12 cellular contexts compared by ENCODE assay signal in the genomic region with DNA sequence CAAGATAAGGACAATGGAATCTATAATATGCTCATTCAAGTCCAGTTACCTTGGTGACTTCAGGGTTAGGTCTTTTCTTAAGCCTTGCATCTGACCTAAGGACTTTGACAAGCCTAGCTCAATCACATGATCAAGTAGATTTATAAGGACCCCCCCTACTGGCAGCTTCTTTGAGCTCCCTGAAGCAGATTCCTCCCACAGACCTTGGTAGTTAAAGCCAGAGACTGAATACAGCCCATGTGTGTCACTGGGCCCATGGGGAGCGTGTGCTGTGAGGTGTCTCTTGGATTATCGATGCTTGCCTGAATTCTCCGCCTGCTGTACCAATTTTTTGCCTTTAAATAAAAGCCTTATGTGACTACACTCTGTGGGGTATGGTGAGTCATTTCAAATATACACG.
DNase-seq lines count a peak whose midpoint lies in the region; ATAC-seq and TF ChIP-seq lines count a peak whose summit lies in the region.
"Had no signal": no experiment of that assay in that cellular context is flagged by ENCODE, and none has a peak within 500 bp of the region (broad histone marks: within the 10 kb centered on the region; RNA-seq: fewer than 3 reads in every experiment).

No MANE protein-coding gene starts in this region.

- H3K9me3 ChIP-seq in HCT116 (ENCODE audit: control insufficient read depth in 1 of 2, insufficient read depth in 1 of 2, low read depth in 1 of 2, low read length in 2 of 2): no peaks in the 10 kb centered on the region
- no peaks in the 10 kb centered on the region for H3K9me3 ChIP-seq in RWPE2 (ENCODE audit: severe bottlenecking)
- H3K9me3 ChIP-seq: body of pancreas had no signal

- no peak overlapping the region for H3K9ac ChIP-seq in HCT116 (ENCODE audit: low read length)

- H3K27me3 ChIP-seq in HCT116 (ENCODE audit: insufficient read depth, low read length) (0 out of 2 replicates have a peak, but pooled peaks cover 5% of the 10 kb centered on the region), RWPE2 (ENCODE audit: insufficient read depth, poor library complexity, severe bottlenecking) (no peaks in the 10 kb centered on the region)
- H3K27me3 ChIP-seq: body of pancreas had no signal

- no peaks in the 10 kb centered on the region for H3K9me2 ChIP-seq in HCT116 (ENCODE audit: insufficient read depth)

- no peaks in the 10 kb centered on the region for H4K20me1 ChIP-seq in HCT116 (ENCODE audit: insufficient read depth)

- ATAC-seq in HCT116 (peak; percentile 84), RWPE2 (ENCODE audit: low read depth) (peak; percentile 23; the same call in 1 of the 3 replicates), HG03521 (IDR thresholded peaks at IDR 0.05; ENCODE audit: unreplicated experiment) (no peak)
- ATAC-seq: body of pancreas; stimulated activated effector memory CD8-positive, alpha-beta T cell treated with anti-CD3 and anti-CD28 coated beads, Interleukin-12 subunit alpha, Interleukin-12 subunit beta, amount 100 ng/mL, for 72 hours; T-cell had no signal

- H3K4me2 ChIP-seq in HCT116 (ENCODE audit: low read length): no peak overlapping the region

- H3K36me3 ChIP-seq in HCT116 (ENCODE audit: control insufficient read depth in 1 of 2, insufficient read depth in 2 of 2, low read length in 2 of 2) (no peaks in the 10 kb centered on the region), RWPE2 (ENCODE audit: low read depth) (no peaks in the 10 kb centered on the region)

- CTCF ChIA-PET in HCT116 (lab: Charles Lee): interaction anchor here (0.7 to 1.4 kb wide), 4 partner anchors 9 to 452 kb away, joined by 3 to 5 read pairs (median 3); no protein-coding TSS in a partner anchor

- DNase-seq in NCI-H524 (lab: John Stamatoyannopoulos, UW) (peak; percentile 7 to 48), NCI-H524 treated with DMSO at 0.1 percent for 48 hours (lab: John Stamatoyannopoulos, UW) (no peak), HCT116 (ENCODE audit: low read depth, low spot score) (peak; percentile 32), RWPE2 (ENCODE audit: low spot score) (no peak), left kidney (ENCODE audit: low read depth, low spot score) (peak; percentile 3), NCI-H128 (lab: John Stamatoyannopoulos, UW; ENCODE audit: unreplicated experiment) (no peak), DMS79 (lab: John Stamatoyannopoulos, UW) (no peak)
- DNase-seq: body of pancreas, NCI-H2107, T-cell had no signal

- POLR2A ChIA-PET in HCT116 (lab: Charles Lee): no interaction called here

- H3K27ac ChIP-seq in HCT116 (ENCODE audit: low read depth, low read length) (no peak overlapping the region), RWPE2 (ENCODE audit: poor library complexity, severe bottlenecking) (no peak overlapping the region)
- H3K27ac ChIP-seq: body of pancreas had no signal

- TF ChIP-seq CTCF in HCT116 (IDR thresholded peaks at IDR 0.05 in 2 of 3, conservative IDR thresholded peaks at IDR 0.05 in 1 of 3; ENCODE audit: borderline replicate concordance in 1 of 3, insufficient read depth in 1 of 3, low read depth in 2 of 3, low read length in 2 of 3) (peak in 2 of 3 experiments; percentile 42 to 50; a peak in 4 of 6 replicates), RWPE2 (IDR thresholded peaks at IDR 0.05; ENCODE audit: poor library complexity, severe bottlenecking) (peak; percentile 7)

- TF ChIP-seq RAD21 in HCT116 (IDR thresholded peaks at IDR 0.05; ENCODE audit: low read depth): no peak

- no peak overlapping the region for H2AFZ ChIP-seq in HCT116 (ENCODE audit: low read depth, low read length, poor library complexity, severe bottlenecking)

- no TSS peak for BruUV-seq in HCT116 (replicated peaks; lab: Mats Ljungman, UMichigan)

- intact Hi-C loops in HCT116 (cut with micrococcal nuclease): no loop called here

- no peaks in the 10 kb centered on the region for H3K79me2 ChIP-seq in HCT116 (ENCODE audit: insufficient read depth, low read length)

- TF ChIP-seq POLR2A in HCT116 (IDR thresholded peaks at IDR 0.05; ENCODE audit: borderline replicate concordance, extremely low read depth, insufficient read depth, insufficient read length): no peak

- H3K4me1 ChIP-seq in HCT116 (ENCODE audit: control insufficient read depth in 1 of 2, insufficient read depth in 2 of 2, low read length in 2 of 2) (no peaks in the 10 kb centered on the region), RWPE2 (ENCODE audit: insufficient read depth, poor library complexity, severe bottlenecking) (no peaks in the 10 kb centered on the region)
- H3K4me1 ChIP-seq: body of pancreas had no signal

- RAD21 ChIA-PET in HCT116 (lab: Charles Lee; ENCODE audit: low non-redundant PET in 1 of 2, low total read pairs in 2 of 2, uncharacterized antibody in 2 of 2, unreplicated experiment in 2 of 2): no interaction called here

- H3K4me3 ChIP-seq in HCT116 (replicated peaks in 1 of 2; ENCODE audit: low read depth in 1 of 2, low read length in 2 of 2) (no peak overlapping the region), RWPE2 (ENCODE audit: severe bottlenecking) (no peak overlapping the region)
- H3K4me3 ChIP-seq: body of pancreas had no signal

TF ChIP-seq in HCT116, 20 proteins besides CTCF, POLR2A, EP300 and RAD21:
- TF ChIP-seq, protein P1, sequence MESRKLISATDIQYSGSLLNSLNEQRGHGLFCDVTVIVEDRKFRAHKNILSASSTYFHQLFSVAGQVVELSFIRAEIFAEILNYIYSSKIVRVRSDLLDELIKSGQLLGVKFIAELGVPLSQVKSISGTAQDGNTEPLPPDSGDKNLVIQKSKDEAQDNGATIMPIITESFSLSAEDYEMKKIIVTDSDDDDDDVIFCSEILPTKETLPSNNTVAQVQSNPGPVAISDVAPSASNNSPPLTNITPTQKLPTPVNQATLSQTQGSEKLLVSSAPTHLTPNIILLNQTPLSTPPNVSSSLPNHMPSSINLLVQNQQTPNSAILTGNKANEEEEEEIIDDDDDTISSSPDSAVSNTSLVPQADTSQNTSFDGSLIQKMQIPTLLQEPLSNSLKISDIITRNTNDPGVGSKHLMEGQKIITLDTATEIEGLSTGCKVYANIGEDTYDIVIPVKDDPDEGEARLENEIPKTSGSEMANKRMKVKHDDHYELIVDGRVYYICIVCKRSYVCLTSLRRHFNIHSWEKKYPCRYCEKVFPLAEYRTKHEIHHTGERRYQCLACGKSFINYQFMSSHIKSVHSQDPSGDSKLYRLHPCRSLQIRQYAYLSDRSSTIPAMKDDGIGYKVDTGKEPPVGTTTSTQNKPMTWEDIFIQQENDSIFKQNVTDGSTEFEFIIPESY (IDR thresholded peaks at IDR 0.05; ENCODE audit: extremely low read depth, insufficient replicate concordance, low read length): no peak
- TF ChIP-seq, protein P2, sequence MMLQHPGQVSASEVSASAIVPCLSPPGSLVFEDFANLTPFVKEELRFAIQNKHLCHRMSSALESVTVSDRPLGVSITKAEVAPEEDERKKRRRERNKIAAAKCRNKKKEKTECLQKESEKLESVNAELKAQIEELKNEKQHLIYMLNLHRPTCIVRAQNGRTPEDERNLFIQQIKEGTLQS (IDR thresholded peaks at IDR 0.05): no peak
- TF ChIP-seq, protein P3, sequence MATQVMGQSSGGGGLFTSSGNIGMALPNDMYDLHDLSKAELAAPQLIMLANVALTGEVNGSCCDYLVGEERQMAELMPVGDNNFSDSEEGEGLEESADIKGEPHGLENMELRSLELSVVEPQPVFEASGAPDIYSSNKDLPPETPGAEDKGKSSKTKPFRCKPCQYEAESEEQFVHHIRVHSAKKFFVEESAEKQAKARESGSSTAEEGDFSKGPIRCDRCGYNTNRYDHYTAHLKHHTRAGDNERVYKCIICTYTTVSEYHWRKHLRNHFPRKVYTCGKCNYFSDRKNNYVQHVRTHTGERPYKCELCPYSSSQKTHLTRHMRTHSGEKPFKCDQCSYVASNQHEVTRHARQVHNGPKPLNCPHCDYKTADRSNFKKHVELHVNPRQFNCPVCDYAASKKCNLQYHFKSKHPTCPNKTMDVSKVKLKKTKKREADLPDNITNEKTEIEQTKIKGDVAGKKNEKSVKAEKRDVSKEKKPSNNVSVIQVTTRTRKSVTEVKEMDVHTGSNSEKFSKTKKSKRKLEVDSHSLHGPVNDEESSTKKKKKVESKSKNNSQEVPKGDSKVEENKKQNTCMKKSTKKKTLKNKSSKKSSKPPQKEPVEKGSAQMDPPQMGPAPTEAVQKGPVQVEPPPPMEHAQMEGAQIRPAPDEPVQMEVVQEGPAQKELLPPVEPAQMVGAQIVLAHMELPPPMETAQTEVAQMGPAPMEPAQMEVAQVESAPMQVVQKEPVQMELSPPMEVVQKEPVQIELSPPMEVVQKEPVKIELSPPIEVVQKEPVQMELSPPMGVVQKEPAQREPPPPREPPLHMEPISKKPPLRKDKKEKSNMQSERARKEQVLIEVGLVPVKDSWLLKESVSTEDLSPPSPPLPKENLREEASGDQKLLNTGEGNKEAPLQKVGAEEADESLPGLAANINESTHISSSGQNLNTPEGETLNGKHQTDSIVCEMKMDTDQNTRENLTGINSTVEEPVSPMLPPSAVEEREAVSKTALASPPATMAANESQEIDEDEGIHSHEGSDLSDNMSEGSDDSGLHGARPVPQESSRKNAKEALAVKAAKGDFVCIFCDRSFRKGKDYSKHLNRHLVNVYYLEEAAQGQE (IDR thresholded peaks at IDR 0.05; ENCODE audit: low read depth): no peak
- no peak for TF ChIP-seq TCF7L2 (IDR thresholded peaks at IDR 0.05; ENCODE audit: borderline replicate concordance, extremely low read depth, insufficient read depth, insufficient read length)
- TF ChIP-seq EGR1 (IDR thresholded peaks at IDR 0.05; ENCODE audit: low read depth): no peak
- no peak for TF ChIP-seq CEBPB (IDR thresholded peaks at IDR 0.05; ENCODE audit: low read depth)
- no peak for TF ChIP-seq POLR2AphosphoS5 (IDR thresholded peaks at IDR 0.05; ENCODE audit: low read depth, low read length)
- no peak for TF ChIP-seq YY1 (IDR thresholded peaks at IDR 0.05; ENCODE audit: extremely low read depth, insufficient replicate concordance, low read depth, low read length)
- TF ChIP-seq ZNF274 (IDR thresholded peaks at IDR 0.05; ENCODE audit: low read depth, low read length): no peak
- TF ChIP-seq EZH2 (IDR thresholded peaks at IDR 0.05): no peak
- TF ChIP-seq JUND (IDR thresholded peaks at IDR 0.05): no peak
- TF ChIP-seq CBX3 (IDR thresholded peaks at IDR 0.05; ENCODE audit: low read depth): no peak
- no peak for TF ChIP-seq ELF1 (IDR thresholded peaks at IDR 0.05; ENCODE audit: borderline replicate concordance, low read depth)

Comparison
In these comparisons a context has a peak if more than half of its experiments do, and no peak if none do; other contexts are left out.
1. DNase-seq: peak in NCI-H524 (2 of 2), HCT116 (single experiment) and left kidney (single experiment); none in NCI-H524 treated with DMSO at 0.1 percent for 48 hours (single experiment), RWPE2 (single experiment), NCI-H128 (single experiment) and DMS79 (single experiment).